In genomic region chr4:156538651-156539285, GRCh38 we compare ENCODE assay signal across 21 cellular contexts.
"Had no signal": no experiment of that assay in that cellular context is flagged by ENCODE, and none has a peak within 500 bp of the region (broad histone marks: within the 10 kb centered on the region; RNA-seq: fewer than 3 reads in every experiment).

No MANE protein-coding gene starts in this region.

- H3K36me3 Mint-ChIP-seq: activated naive CD8-positive, alpha-beta T cell treated with anti-CD3 and anti-CD28 coated beads, Interleukin-2, amount 10 ng/mL, durations not matched to agents 7 days and 5 days; naive thymus-derived CD8-positive, alpha-beta T cell had no signal

- H3K27ac ChIP-seq: heart right ventricle, lower lobe of right lung, spleen, upper lobe of right lung had no signal

- H3K4me1 ChIP-seq: heart right ventricle, lower lobe of right lung, spleen, upper lobe of right lung had no signal

- H3K9me3 ChIP-seq: lower lobe of right lung, upper lobe of right lung had no signal

- H3K9me3 Mint-ChIP-seq: activated naive CD8-positive, alpha-beta T cell treated with anti-CD3 and anti-CD28 coated beads, Interleukin-2, amount 10 ng/mL, durations not matched to agents 7 days and 5 days had no signal

- DNase-seq: activated CD4-positive, alpha-beta T cell treated with anti-CD3 and anti-CD28 coated beads for 1 hour; activated CD8-positive, alpha-beta memory T cell treated with anti-CD3 and anti-CD28 coated beads for 24 hours; activated CD8-positive, alpha-beta memory T cell treated with anti-CD3 and anti-CD28 coated beads, Interleukin-2, amount 50 U/mL, for 4 hours; activated naive CD4-positive, alpha-beta T cell treated with Interleukin-2 at 50 U/mL for 16 hours; activated naive CD8-positive, alpha-beta T cell treated with anti-CD3 and anti-CD28 coated beads, Interleukin-2, amount 10 ng/mL, durations not matched to agents 7 days and 5 days; activated T-cell treated with anti-CD3 and anti-CD28 coated beads, Interleukin-2, amount 50 U/mL, for 24 hours; amygdala; foreskin fibroblast; heart right ventricle; immature natural killer cell; lower lobe of right lung; naive thymus-derived CD8-positive, alpha-beta T cell; retina; spleen; stimulated activated CD4-positive, alpha-beta T cell treated with anti-CD3 and anti-CD28 coated beads, Interleukin-4, amount 100 ng/mL, for 24 hours; stimulated activated naive CD8-positive, alpha-beta T cell treated with anti-CD3 and anti-CD28 coated beads, Interleukin-15, Interleukin-2, amounts not matched to agents 100 U/mL and 50 U/mL, for 24 hours; T-helper 9 cell; upper lobe of right lung had no signal

- H3K36me3 ChIP-seq: heart right ventricle, lower lobe of right lung, spleen, upper lobe of right lung had no signal

- H3K4me1 Mint-ChIP-seq: activated naive CD8-positive, alpha-beta T cell treated with anti-CD3 and anti-CD28 coated beads, Interleukin-2, amount 10 ng/mL, durations not matched to agents 7 days and 5 days; immature natural killer cell; naive thymus-derived CD8-positive, alpha-beta T cell had no signal

- H3K27me3 Mint-ChIP-seq: activated naive CD8-positive, alpha-beta T cell treated with anti-CD3 and anti-CD28 coated beads, Interleukin-2, amount 10 ng/mL, durations not matched to agents 7 days and 5 days; activated T-cell treated with anti-CD3 and anti-CD28 coated beads, Interleukin-2, amount 50 U/mL, for 24 hours; naive thymus-derived CD8-positive, alpha-beta T cell; progenitor cell of endocrine pancreas had no signal

- H3K4me3 Mint-ChIP-seq: activated naive CD8-positive, alpha-beta T cell treated with anti-CD3 and anti-CD28 coated beads, Interleukin-2, amount 10 ng/mL, durations not matched to agents 7 days and 5 days; activated T-cell treated with anti-CD3 and anti-CD28 coated beads, Interleukin-2, amount 50 U/mL, for 24 hours; immature natural killer cell; naive thymus-derived CD8-positive, alpha-beta T cell had no signal

- H3K27me3 ChIP-seq: spleen, upper lobe of right lung had no signal

- H3K4me3 ChIP-seq: heart right ventricle, lower lobe of right lung, spleen, upper lobe of right lung had no signal

- H3K27ac Mint-ChIP-seq: activated naive CD8-positive, alpha-beta T cell treated with anti-CD3 and anti-CD28 coated beads, Interleukin-2, amount 10 ng/mL, durations not matched to agents 7 days and 5 days; activated T-cell treated with anti-CD3 and anti-CD28 coated beads, Interleukin-2, amount 50 U/mL, for 24 hours; activated T-helper 2 cell treated with anti-CD3 and anti-CD28 coated beads, Interferon-gamma antibody, Interleukin-2, Interleukin-4, amounts not matched to agents 10 μg/mL and 5 μg/mL and 100 μg/mL, durations not matched to agents 14 hours and 24 hours and 36 hours; immature natural killer cell; naive thymus-derived CD8-positive, alpha-beta T cell; progenitor cell of endocrine pancreas had no signal

- ATAC-seq: heart right ventricle; left lobe of liver; lower lobe of right lung; naive thymus-derived CD8-positive, alpha-beta T cell; stimulated activated naive CD8-positive, alpha-beta T cell treated with anti-CD3 and anti-CD28 coated beads, Interleukin-15, Interleukin-2, amounts not matched to agents 100 U/mL and 50 U/mL, for 24 hours; upper lobe of right lung had no signal
